In genomic region chr16:77956231-77956630, GRCh38 we compare ENCODE assay signal across 3 cellular contexts.
A peak's percentile ranks its signal among the peaks of the same experiment; 100 is the strongest.
TF ChIP-seq lines count a peak whose summit lies in the region.

No MANE protein-coding gene starts in this region.

TF ChIP-seq in HEK293, 187 proteins besides CTCF, POLR2A, EP300 and RAD21:
- TF ChIP-seq ZBTB21 (tag by site-specific recombination; IDR thresholded peaks at IDR 0.05): peak; percentile 63
- peak; percentile 42; the same call in 1 of the 2 replicates for TF ChIP-seq ATF2 (tag by site-specific recombination; IDR thresholded peaks at IDR 0.05; ENCODE audit: low read depth)
- TF ChIP-seq ZNF692 (tag by site-specific recombination; IDR thresholded peaks at IDR 0.05): 0 out of 2 replicates have a peak, but pooled peaks have one; percentile 31
- TF ChIP-seq PRDM10 (tag by site-specific recombination; IDR thresholded peaks at IDR 0.05): peak; percentile 38; the same call in 1 of the 2 replicates
- no peak for TF ChIP-seq PATZ1 (tag by site-specific recombination; IDR thresholded peaks at IDR 0.05)

TF ChIP-seq in IMR-90, 13 proteins besides CTCF, POLR2A, EP300 and RAD21:
- no peak for TF ChIP-seq MXI1 (IDR thresholded peaks at IDR 0.05; ENCODE audit: borderline replicate concordance, low read depth, low read length)
- TF ChIP-seq USF2 (IDR thresholded peaks at IDR 0.05; ENCODE audit: low read depth, low read length): no peak
- TF ChIP-seq BHLHE40 (IDR thresholded peaks at IDR 0.05; ENCODE audit: low read depth, low read length): no peak
- TF ChIP-seq MAZ (IDR thresholded peaks at IDR 0.05; ENCODE audit: borderline replicate concordance, low read depth, low read length): no peak

TF ChIP-seq in H1, 55 proteins besides CTCF, POLR2A, EP300 and RAD21:
- TF ChIP-seq TAF7 (optimal IDR thresholded peaks at IDR 0.05; ENCODE audit: borderline replicate concordance, low read depth, low read length) (no peak), EZH2 (IDR thresholded peaks at IDR 0.05; ENCODE audit: low read depth, low read length, severe bottlenecking) (no peak), BCL11A (IDR thresholded peaks at IDR 0.05; ENCODE audit: low read depth in 2 of 2, low read length in 2 of 2) (no peak), SUZ12 (IDR thresholded peaks at IDR 0.05; ENCODE audit: low read length) (no peak), FOSL1 (IDR thresholded peaks at IDR 0.05; ENCODE audit: insufficient read depth, low read depth, low read length) (no peak), E2F6 (IDR thresholded peaks at IDR 0.05) (no peak), SP2 (IDR thresholded peaks at IDR 0.05; ENCODE audit: low read length) (no peak), TEAD4 (IDR thresholded peaks at IDR 0.05; ENCODE audit: low read depth, low read length) (no peak), YY1 (IDR thresholded peaks at IDR 0.05; ENCODE audit: low read depth, low read length) (no peak), SAP30 (IDR thresholded peaks at IDR 0.05; ENCODE audit: insufficient read depth, insufficient replicate concordance, low read length) (no peak), TAF1 (IDR thresholded peaks at IDR 0.05; ENCODE audit: low read depth, low read length) (no peak), MAX (IDR thresholded peaks at IDR 0.05) (no peak), RBBP5 (IDR thresholded peaks at IDR 0.05; ENCODE audit: borderline replicate concordance, low read depth, low read length) (no peak), ATF3 (IDR thresholded peaks at IDR 0.05; ENCODE audit: insufficient read depth, low read depth, low read length) (no peak), SIRT6 (IDR thresholded peaks at IDR 0.05; ENCODE audit: low read length) (no peak), SP4 (IDR thresholded peaks at IDR 0.05; ENCODE audit: low read length) (no peak), EGR1 (IDR thresholded peaks at IDR 0.05; ENCODE audit: borderline replicate concordance, low read depth, low read length) (no peak), SIN3A (conservative IDR thresholded peaks at IDR 0.05 in 1 of 2, IDR thresholded peaks at IDR 0.05 in 1 of 2; ENCODE audit: low read depth in 1 of 2, low read length in 2 of 2) (no peak), KDM4A (IDR thresholded peaks at IDR 0.05; ENCODE audit: low read depth, low read length, severe bottlenecking) (no peak)
